8 cellular contexts compared by ENCODE assay signal in the genomic region with DNA sequence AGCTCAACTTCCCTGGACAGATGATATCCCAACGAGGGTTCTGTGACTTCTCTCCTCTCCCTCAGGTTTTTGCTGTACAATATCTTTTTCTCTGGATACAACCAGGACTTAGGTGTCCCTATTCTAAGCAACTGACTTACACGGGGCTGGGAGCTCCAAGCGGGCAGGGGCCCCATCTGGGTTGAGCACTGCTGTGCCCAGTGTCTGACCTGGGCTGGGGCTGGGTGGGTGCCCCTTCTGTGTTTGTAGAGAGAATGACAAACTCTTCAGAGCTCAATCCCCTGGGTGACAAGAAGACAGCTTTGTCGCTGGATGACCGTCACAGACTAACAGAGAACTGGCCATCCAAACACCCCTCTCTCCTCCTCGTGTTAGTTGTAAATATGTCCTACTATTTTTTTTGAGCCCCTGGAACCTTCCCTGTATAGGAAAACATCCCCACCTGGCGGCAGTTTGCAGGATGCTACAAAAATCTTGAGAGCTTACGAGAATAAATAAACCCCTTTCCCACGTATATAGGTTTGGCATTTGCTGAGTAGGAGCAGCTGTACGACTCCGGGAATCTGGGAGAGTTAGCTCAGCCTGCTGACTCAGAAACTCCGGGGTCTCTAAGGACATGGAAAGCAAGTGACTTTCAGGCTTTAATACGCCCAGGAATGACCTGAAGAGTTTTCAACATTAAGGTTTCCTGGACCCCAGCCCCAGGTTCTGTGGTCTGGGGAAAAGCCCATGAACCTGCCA. TPM values are rescaled to one million over a fixed set of nuclear protein-coding genes. Genes with fewer than 3 reads are reported as not detected.
DNase-seq lines count a peak whose midpoint lies in the region; ATAC-seq, FAIRE-seq and TF ChIP-seq lines count a peak whose summit lies in the region.

No MANE protein-coding gene starts in this region.

- no peaks in the 10 kb centered on the region for H3K27me3 ChIP-seq in heart right ventricle
- H3K27me3 ChIP-seq in thoracic aorta (replicated peaks; ENCODE audit: insufficient read depth) = no peaks in the 10 kb centered on the region
- H3K27me3 ChIP-seq in small intestine (ENCODE audit: control insufficient read depth in 2 of 2, insufficient read depth in 2 of 2, low read length in 2 of 2) = no peaks in the 10 kb centered on the region

- WGBS in heart right ventricle, 2 donors = 45 to 64% methylated on average over 13 of the region's 13 CpGs
- WGBS in small intestine, 3 donors = 41 to 45% (median 45%) methylated on average over 13 of the region's 13 CpGs

- DNase-seq in NCI-H146 (lab: John Stamatoyannopoulos, UW) (peak; percentile 19), NCI-H146 treated with DMSO at 0.1 percent for 48 hours (lab: John Stamatoyannopoulos, UW; ENCODE audit: unreplicated experiment) (no peak), SK-N-DZ (ENCODE audit: low spot score) (peak; percentile 32), heart right ventricle (no peak), thoracic aorta (ENCODE audit: low spot score) (no peak), small intestine (no peak), T-helper 2 cell (no peak)
- DNase-seq in stimulated activated CD4-positive, alpha-beta T cell treated with anti-CD3 and anti-CD28 coated beads, Interleukin-2, amount 100 ng/mL, for 24 hours = no peak

- no peaks in the 10 kb centered on the region for H3K9me3 ChIP-seq in heart right ventricle
- H3K9me3 ChIP-seq in thoracic aorta = no peaks in the 10 kb centered on the region
- H3K9me3 ChIP-seq in small intestine (ENCODE audit: control insufficient read depth, low read depth) = no peaks in the 10 kb centered on the region

- H3K36me3 ChIP-seq in heart right ventricle (peaks cover 0 to 72% (median 5%) of the 10 kb centered on the region in 9 donors), thoracic aorta (no peaks in the 10 kb centered on the region), small intestine (ENCODE audit: control insufficient read depth in 2 of 2, insufficient read depth in 2 of 2, low read length in 2 of 2) (peaks cover 0 to 2% of the 10 kb centered on the region in 2 donors)

- FAIRE-seq in small intestine (lab: Jason Lieb, UNC) = no peak

- intact Hi-C loops in heart right ventricle (cut with DNase I) = loop anchor here in 6 of 10 donors (5.0 to 10.0 kb wide), 4 partner anchors 296 to 689 kb away; no protein-coding TSS in a partner anchor

- peak in 6 of 8 donors; percentile 16 to 56 (median 32) for ATAC-seq in heart right ventricle
- no peak for ATAC-seq in thoracic aorta (ENCODE audit: insufficient number of reproducible peaks, low FRiP score, low read depth)

- TF ChIP-seq CTCF in heart right ventricle (IDR thresholded peaks at IDR 0.05) = peak in 4 of 9 donors; percentile 15 to 32 (median 20)
- TF ChIP-seq CTCF in thoracic aorta (IDR thresholded peaks at IDR 0.05) = peak; percentile 15

- H3K4me3 ChIP-seq in heart right ventricle = no peak overlapping the region
- H3K4me3 ChIP-seq in thoracic aorta = no peak overlapping the region
- no peak overlapping the region for H3K4me3 ChIP-seq in small intestine (ENCODE audit: low read depth in 1 of 2, low read length in 2 of 2)

- peaks cover 0 to 11% (median 0%) of the 10 kb centered on the region in 9 donors for H3K4me1 ChIP-seq in heart right ventricle
- no peaks in the 10 kb centered on the region for H3K4me1 ChIP-seq in thoracic aorta (ENCODE audit: control insufficient read depth in 1 of 2, low read depth in 2 of 2)
- H3K4me1 ChIP-seq in small intestine (ENCODE audit: control insufficient read depth in 2 of 2, insufficient read depth in 1 of 2, low read depth in 1 of 2, low read length in 1 of 2) = no peaks in the 10 kb centered on the region

- H3K27ac ChIP-seq in heart right ventricle (peak overlapping the region in 5 of 10 donors; percentile 10 to 77 (median 34)), thoracic aorta (no peak overlapping the region), small intestine (ENCODE audit: low read depth in 1 of 2, low read length in 1 of 2) (peak overlapping the region in 1 of 2 donors; percentile 8)

RNA-seq across cellular contexts. Expression of a gene that starts 23.7 kb away (rescaled TPM):
- not detected in 2 replicates for polyA plus RNA-seq in SK-N-DZ (2014; cell fraction: cytosol; rRNA removed)
- not detected in 2 replicates for polyA plus RNA-seq in SK-N-DZ (2014; cell fraction: nucleus; rRNA removed)
- under 1 TPM in 7 of 10 donors, not detected in 3; 0.11 to 0.45 (median 0.28) TPM for total RNA-seq in heart right ventricle
- under 1 TPM; 0.29 to 0.66 TPM for polyA plus RNA-seq in heart right ventricle
- total RNA-seq in thoracic aorta = under 1 TPM in 1 of 2 donors, not detected in 1; 0.14 TPM
- polyA plus RNA-seq in small intestine = under 1 TPM in 1 of 3 donors, not detected in 2; 0.12 TPM

Comparison
In these comparisons a context has a peak if more than half of its experiments do, and no peak if none do; other contexts are left out.
1. DNase-seq: peak in NCI-H146 (single experiment) and SK-N-DZ (single experiment); none in NCI-H146 treated with DMSO at 0.1 percent for 48 hours (single experiment), heart right ventricle (0 of 2), thoracic aorta (single experiment), small intestine (single experiment), T-helper 2 cell (0 of 5) and stimulated activated CD4-positive, alpha-beta T cell treated with anti-CD3 and anti-CD28 coated beads, Interleukin-2, amount 100 ng/mL, for 24 hours (0 of 2).